ENCODE assay signal across 1 cellular context in genomic region chr2:55232863-55233657, GRCh38.
A peak's percentile ranks its signal among the peaks of the same experiment; 100 is the strongest.
TF ChIP-seq lines count a peak whose summit lies in the region.

No MANE protein-coding gene starts in this region.

TF ChIP-seq in HepG2, 621 proteins besides CTCF, POLR2A, EP300 and RAD21 (continued from another document and continues in another):
- TF ChIP-seq KLF6 (CRISPR knock-in tag; IDR thresholded peaks at IDR 0.05) (no peak; the same call in 1 of the 2 replicates), ZNF350 (CRISPR knock-in tag; IDR thresholded peaks at IDR 0.05; ENCODE audit: borderline replicate concordance, low read depth) (no peak), ZNF138 (CRISPR knock-in tag; IDR thresholded peaks at IDR 0.05; ENCODE audit: low read depth) (peak; percentile 7; the same call in 1 of the 2 replicates), NCOA2 (CRISPR knock-in tag; IDR thresholded peaks at IDR 0.05) (0 out of 2 replicates have a peak, but pooled peaks have one; percentile 2), ZBTB49 (CRISPR knock-in tag; IDR thresholded peaks at IDR 0.05; ENCODE audit: borderline replicate concordance) (no peak), ZKSCAN1 (IDR thresholded peaks at IDR 0.05; ENCODE audit: low read length) (no peak), ZNF207 (IDR thresholded peaks at IDR 0.05; ENCODE audit: borderline replicate concordance) (no peak), KLF13 (CRISPR knock-in tag; IDR thresholded peaks at IDR 0.05) (no peak), ZFP36L1 (CRISPR knock-in tag; IDR thresholded peaks at IDR 0.05) (peak; percentile 85; the same call in 1 of the 2 replicates), ZNF772 (CRISPR knock-in tag; IDR thresholded peaks at IDR 0.05) (no peak; the same call in 1 of the 2 replicates), SRSF4 (IDR thresholded peaks at IDR 0.05; ENCODE audit: low read depth, low read length, poor library complexity, severe bottlenecking) (no peak), GPN1 (CRISPR knock-in tag; IDR thresholded peaks at IDR 0.05; ENCODE audit: borderline replicate concordance) (no peak), LCORL (IDR thresholded peaks at IDR 0.05) (no peak), LCORL (CRISPR knock-in tag; IDR thresholded peaks at IDR 0.05) (0 out of 2 replicates have a peak, but pooled peaks have one; percentile 5), XBP1 (CRISPR knock-in tag; IDR thresholded peaks at IDR 0.05) (peak; percentile 27; the same call in 1 of the 2 replicates), PBX3 (CRISPR knock-in tag; IDR thresholded peaks at IDR 0.05; ENCODE audit: borderline replicate concordance) (no peak; the same call in 1 of the 2 replicates), PLRG1 (conservative IDR thresholded peaks at IDR 0.05) (no peak), HOXD1 (CRISPR knock-in tag; IDR thresholded peaks at IDR 0.05) (peak; percentile 79; the same call in 1 of the 2 replicates), ZNF687 (CRISPR knock-in tag; IDR thresholded peaks at IDR 0.05) (peak; percentile 77), ZBTB26 (CRISPR knock-in tag; IDR thresholded peaks at IDR 0.05; ENCODE audit: borderline replicate concordance) (0 out of 2 replicates have a peak, but pooled peaks have one; percentile 10), CCDC6 (CRISPR knock-in tag; IDR thresholded peaks at IDR 0.05) (0 out of 2 replicates have a peak, but pooled peaks have one; percentile 1), ZNF317 (CRISPR knock-in tag; IDR thresholded peaks at IDR 0.05) (0 out of 2 replicates have a peak, but pooled peaks have one; percentile 6), MED13 (CRISPR knock-in tag; IDR thresholded peaks at IDR 0.05) (peak; percentile 23; the same call in 1 of the 2 replicates), ZSCAN29 (CRISPR knock-in tag; conservative IDR thresholded peaks at IDR 0.05) (0 out of 2 replicates have a peak, but pooled peaks have one; percentile 88), ZNF547 (CRISPR knock-in tag; IDR thresholded peaks at IDR 0.05) (0 out of 2 replicates have a peak, but pooled peaks have one; percentile 5), ZNF562 (CRISPR knock-in tag; IDR thresholded peaks at IDR 0.05; ENCODE audit: borderline replicate concordance) (no peak), MAF1 (CRISPR knock-in tag; IDR thresholded peaks at IDR 0.05; ENCODE audit: borderline replicate concordance) (0 out of 2 replicates have a peak, but pooled peaks have one; percentile 50), SP2 (CRISPR knock-in tag; IDR thresholded peaks at IDR 0.05) (no peak), NCOA1 (CRISPR knock-in tag; IDR thresholded peaks at IDR 0.05) (0 out of 2 replicates have a peak, but pooled peaks have one; percentile 11), TMF1 (CRISPR knock-in tag; IDR thresholded peaks at IDR 0.05; ENCODE audit: low read depth) (no peak), CENPBD1 (CRISPR knock-in tag; IDR thresholded peaks at IDR 0.05; ENCODE audit: borderline replicate concordance, low read depth) (no peak), RBFOX2 (IDR thresholded peaks at IDR 0.05; ENCODE audit: low read depth, low read length) (peak; percentile 82; the same call in 1 of the 2 replicates), THAP9 (CRISPR knock-in tag; IDR thresholded peaks at IDR 0.05; ENCODE audit: borderline replicate concordance) (0 out of 2 replicates have a peak, but pooled peaks have one; percentile 4), ZBTB46 (CRISPR knock-in tag; IDR thresholded peaks at IDR 0.05; ENCODE audit: borderline replicate concordance) (peak; percentile 96; the same call in 1 of the 2 replicates), BATF2 (CRISPR knock-in tag; IDR thresholded peaks at IDR 0.05) (no peak), NR2F2 (IDR thresholded peaks at IDR 0.05; ENCODE audit: borderline replicate concordance, low read depth) (0 out of 2 replicates have a peak, but pooled peaks have one; percentile 44), SP5 (CRISPR knock-in tag; IDR thresholded peaks at IDR 0.05; ENCODE audit: borderline replicate concordance, low read depth) (no peak), U2AF1 (optimal IDR thresholded peaks at IDR 0.05; ENCODE audit: low read depth, low read length) (no peak), ARNT (IDR thresholded peaks at IDR 0.05) (no peak), MAZ (IDR thresholded peaks at IDR 0.05; ENCODE audit: borderline replicate concordance, low read depth, low read length) (no peak), MAZ (CRISPR knock-in tag; IDR thresholded peaks at IDR 0.05; ENCODE audit: low read depth) (0 out of 2 replicates have a peak, but pooled peaks have one; percentile 3), EED (CRISPR knock-in tag; IDR thresholded peaks at IDR 0.05) (peak; percentile 62; the same call in 1 of the 2 replicates), CSRNP1 (CRISPR knock-in tag; IDR thresholded peaks at IDR 0.05) (no peak), RAD51 (IDR thresholded peaks at IDR 0.05; ENCODE audit: borderline replicate concordance) (no peak), ZNF768 (CRISPR knock-in tag; IDR thresholded peaks at IDR 0.05) (no peak), ZNF674 (CRISPR knock-in tag; IDR thresholded peaks at IDR 0.05; ENCODE audit: low read depth) (no peak), HMGA1 (CRISPR knock-in tag; conservative IDR thresholded peaks at IDR 0.05) (no peak)
